Comparison of ENCODE assay signal across 8 cellular contexts in the genomic region with DNA sequence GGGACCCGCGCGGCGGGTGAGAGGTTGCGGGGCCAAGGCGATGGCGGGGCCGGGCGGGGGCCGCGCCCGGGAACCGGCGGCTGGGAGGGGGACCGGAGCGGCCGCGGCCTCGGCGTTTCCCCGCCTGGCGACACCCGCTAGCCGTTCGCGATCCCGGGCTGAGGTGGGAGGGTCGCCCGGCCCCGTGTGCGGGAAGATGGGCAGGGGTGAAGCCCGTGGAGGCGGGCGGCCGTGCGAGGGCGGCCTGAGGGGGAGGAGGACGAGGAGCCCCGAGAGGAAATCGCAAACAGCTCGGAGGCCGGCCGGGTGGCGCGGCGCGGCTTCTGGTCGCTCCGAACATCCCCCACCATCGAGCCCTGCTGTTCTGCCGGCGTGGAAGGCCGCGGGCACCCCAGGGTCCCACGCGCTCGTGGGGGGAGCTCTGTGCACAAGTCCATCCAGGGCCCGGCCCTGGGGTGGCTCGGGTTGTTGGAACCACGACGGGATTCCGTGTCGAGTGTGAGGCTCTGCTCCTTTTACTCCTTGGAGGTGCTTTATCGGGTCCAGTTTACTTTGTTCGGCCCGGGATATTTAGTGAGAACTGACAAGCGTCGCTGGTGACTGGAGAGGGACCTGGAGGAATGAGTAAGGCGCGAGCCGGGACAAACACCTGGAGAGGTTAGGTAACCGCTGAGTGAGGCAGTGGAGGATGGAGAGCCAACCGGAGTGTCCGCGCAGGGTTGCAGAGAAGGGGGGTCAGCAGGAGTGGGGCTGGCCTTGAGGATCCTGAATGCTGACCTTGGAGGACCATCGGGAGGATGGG. TPM values are rescaled to one million over a fixed set of nuclear protein-coding genes. Genes with fewer than 3 reads are reported as not detected.
DNase-seq lines count a peak whose midpoint lies in the region; ATAC-seq and TF ChIP-seq lines count a peak whose summit lies in the region.

No MANE protein-coding gene starts in this region.

- intact Hi-C loops in colonic mucosa (cut with DNase I) = no loop called here

- no peaks in the 10 kb centered on the region for H3K27me3 ChIP-seq in colonic mucosa

- peak overlapping the region; percentile 79; the same call in 1 of the 2 replicates for H3K9ac ChIP-seq in ES-I3 (ENCODE audit: low read depth, low read length)
- peak overlapping the region; percentile 84 to 96 for H3K9ac ChIP-seq in colonic mucosa (ENCODE audit: low read depth in 2 of 2, low read length in 2 of 2)

- no peaks in the 10 kb centered on the region for H3K36me3 ChIP-seq in ES-I3 (ENCODE audit: insufficient read depth, low read length)
- no peaks in the 10 kb centered on the region for H3K36me3 ChIP-seq in colonic mucosa

- H3K9me3 ChIP-seq in ES-I3 (ENCODE audit: control insufficient read depth, insufficient read depth, low read length) = no peaks in the 10 kb centered on the region
- H3K9me3 ChIP-seq in colonic mucosa = no peaks in the 10 kb centered on the region

- H3K27ac ChIP-seq in colonic mucosa = peak overlapping the region; percentile 85

- H3K4me1 ChIP-seq in ES-I3 (ENCODE audit: insufficient read depth, low read length) = 0 out of 2 replicates have a peak, but pooled peaks cover 2% of the 10 kb centered on the region
- peaks cover 9% of the 10 kb centered on the region for H3K4me1 ChIP-seq in colonic mucosa

- peak; percentile 52 for ATAC-seq in GM21723 (IDR thresholded peaks at IDR 0.05; ENCODE audit: unreplicated experiment)
- peak; percentile 51 for ATAC-seq in left lobe of liver

- peak overlapping the region; percentile 67 for H3K4me3 ChIP-seq in Jurkat, Clone E6-1 (ENCODE audit: low read length)
- peak overlapping the region; percentile 58 for H3K4me3 ChIP-seq in colonic mucosa

- no peak for TF ChIP-seq CTCF in colonic mucosa (IDR thresholded peaks at IDR 0.05)

- no peak for DNase-seq in Jurkat, Clone E6-1 (ENCODE audit: low read depth, low spot score)
- peak; percentile 22 for DNase-seq in activated CD4-positive, alpha-beta T cell treated with anti-CD3 and anti-CD28 coated beads for 1 hour
- DNase-seq in colonic mucosa (peak; percentile 51), left lobe of liver (ENCODE audit: low spot score) (peak; percentile 56), SKM-1 treated with dmso at 0.1 percent for 144 hours (lab: John Stamatoyannopoulos, UW; ENCODE audit: unreplicated experiment) (no peak)
- DNase-seq in stimulated activated CD4-positive, alpha-beta T cell treated with anti-CD3 and anti-CD28 coated beads, Interleukin-4, amount 100 ng/mL, for 1 hour = peak; percentile 50

RNA-seq across cellular contexts. Expression of a gene that starts 0.7 kb away (rescaled TPM):
- polyA plus RNA-seq in Jurkat, Clone E6-1 (2012; ENCODE audit: insufficient read depth, insufficient read length) = 17.8 TPM
- total RNA-seq in colonic mucosa (10 to 100 TPM; 16.1 to 24.2 TPM), left lobe of liver (14.7 TPM)

Comparison
In these comparisons a context has a peak if more than half of its experiments do, and no peak if none do; other contexts are left out.
1. DNase-seq: peak in activated CD4-positive, alpha-beta T cell treated with anti-CD3 and anti-CD28 coated beads for 1 hour (single experiment), colonic mucosa (single experiment), left lobe of liver (single experiment) and stimulated activated CD4-positive, alpha-beta T cell treated with anti-CD3 and anti-CD28 coated beads, Interleukin-4, amount 100 ng/mL, for 1 hour (single experiment); none in Jurkat, Clone E6-1 (single experiment) and SKM-1 treated with dmso at 0.1 percent for 144 hours (single experiment).